Comparison of ENCODE assay signal across 9 cellular contexts in the genomic region with DNA sequence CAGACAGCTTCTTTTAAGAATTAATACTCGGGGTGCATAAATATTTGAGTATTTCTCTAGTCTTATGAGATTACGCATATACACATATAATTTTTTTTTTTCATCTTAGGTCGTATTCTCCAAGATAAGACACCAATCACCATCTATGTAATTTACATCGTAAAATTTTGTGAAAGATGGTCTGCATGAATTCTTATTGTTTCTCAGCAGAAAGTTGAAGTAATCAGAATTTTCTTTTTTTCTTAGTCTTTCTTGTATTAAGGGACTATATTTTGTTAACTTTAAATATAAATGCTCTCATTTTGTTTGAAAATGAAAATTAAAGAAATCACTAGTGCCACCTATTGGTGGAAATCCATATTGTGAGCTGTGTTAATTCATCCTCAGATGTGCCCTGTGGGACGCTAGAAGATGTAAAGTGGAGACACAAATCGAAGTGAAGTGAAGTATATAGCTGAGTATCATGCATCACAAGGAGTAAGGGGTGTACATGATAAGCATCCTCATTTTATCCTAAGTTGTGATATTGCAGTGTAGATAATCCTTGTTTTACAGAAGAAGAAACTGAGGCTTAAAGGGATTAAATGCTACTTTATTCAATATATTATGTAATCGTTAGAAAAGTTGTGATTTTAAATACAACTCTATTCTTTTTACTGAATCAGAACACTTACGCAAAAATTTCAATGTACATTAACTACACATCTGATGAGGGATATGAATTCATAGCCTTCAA.
DNase-seq lines count a peak whose midpoint lies in the region; ATAC-seq and TF ChIP-seq lines count a peak whose summit lies in the region.
"Had no signal": no experiment of that assay in that cellular context is flagged by ENCODE, and none has a peak within 500 bp of the region (broad histone marks: within the 10 kb centered on the region; RNA-seq: fewer than 3 reads in every experiment).

No MANE protein-coding gene starts in this region.

- H3K4me3 ChIP-seq in astrocyte of the spinal cord (ENCODE audit: low read depth, low read length) (no peak overlapping the region), mesenchymal stem cell (ENCODE audit: insufficient read depth in 1 of 2, low read depth in 1 of 2, low read length in 2 of 2) (no peak overlapping the region)

- no peaks in the 10 kb centered on the region for H3K36me3 ChIP-seq in mesenchymal stem cell (ENCODE audit: control insufficient read depth in 1 of 2, insufficient read depth in 2 of 2, low read depth in 1 of 2, low read length in 2 of 2)

- H3K18ac ChIP-seq in mesenchymal stem cell (ENCODE audit: low read depth in 1 of 2, low read length in 2 of 2), result no peak overlapping the region

- H4K8ac ChIP-seq in mesenchymal stem cell (ENCODE audit: low read length), result no peak overlapping the region

- peak; percentile 10 for DNase-seq in NCI-H2107 treated with DMSO at 0.1 percent for 48 hours (lab: John Stamatoyannopoulos, UW; ENCODE audit: unreplicated experiment)
- DNase-seq in NCI-H2107 (lab: John Stamatoyannopoulos, UW), result no peak
- DNase-seq in LoVo (ENCODE audit: low spot score), result peak; percentile 35
- DNase-seq in astrocyte of the spinal cord (ENCODE audit: low read depth, low spot score), result peak; percentile 15
- peak; percentile 22 for DNase-seq in mesenchymal stem cell
- DNase-seq in effector CD4-positive, alpha-beta T cell, result no peak
- no peak for DNase-seq in activated CD4-positive, CD25-positive, alpha-beta regulatory T cell (lab: John Stamatoyannopoulos, UW)
- DNase-seq: activated B cell treated with CpG ODN at 0.5 μM for 24 hours had no signal

- H3K9me3 ChIP-seq in mesenchymal stem cell (ENCODE audit: control insufficient read depth, low read length), result no peaks in the 10 kb centered on the region

- H3K27ac ChIP-seq in mesenchymal stem cell (ENCODE audit: low read length, poor library complexity, severe bottlenecking), result no peak overlapping the region

- H3K14ac ChIP-seq in mesenchymal stem cell (ENCODE audit: low read length in 2 of 2), result no peak overlapping the region

- H3K79me1 ChIP-seq in mesenchymal stem cell (replicated peaks; ENCODE audit: low read length, poor library complexity, severe bottlenecking), result no peaks in the 10 kb centered on the region

- peak; percentile 44 for TF ChIP-seq CTCF in astrocyte of the spinal cord (IDR thresholded peaks at IDR 0.05; ENCODE audit: low read depth, low read length)

- no peaks in the 10 kb centered on the region for H3K27me3 ChIP-seq in mesenchymal stem cell (ENCODE audit: control insufficient read depth in 1 of 2, insufficient read depth in 1 of 2, low read length in 2 of 2)

- H2BK15ac ChIP-seq in mesenchymal stem cell (ENCODE audit: low read depth, poor library complexity, severe bottlenecking), result no peak overlapping the region

- no peak overlapping the region for H3K4ac ChIP-seq in mesenchymal stem cell (ENCODE audit: low read depth in 1 of 2, low read length in 2 of 2)

- H2BK12ac ChIP-seq in mesenchymal stem cell (ENCODE audit: low read length in 2 of 2), result no peak overlapping the region

- H2AK5ac ChIP-seq in mesenchymal stem cell (ENCODE audit: low read length, severe bottlenecking), result no peak overlapping the region

- H3K9ac ChIP-seq in mesenchymal stem cell (ENCODE audit: low read length), result no peak overlapping the region

- 41% methylated on average over 3 of the region's 8 CpGs for WGBS in mesenchymal stem cell

- in situ Hi-C loops in astrocyte of the spinal cord (cut with HindIII; ENCODE audit: low sequenced_read_pairs), result no loop called here

- H2BK120ac ChIP-seq in mesenchymal stem cell (ENCODE audit: low read depth, low read length), result no peak overlapping the region

- ATAC-seq in HG02571 (IDR thresholded peaks at IDR 0.05; ENCODE audit: unreplicated experiment), result no peak

- H2AFZ ChIP-seq in mesenchymal stem cell (ENCODE audit: low read depth, low read length), result no peak overlapping the region

- H4K91ac ChIP-seq in mesenchymal stem cell (ENCODE audit: low read length), result no peak overlapping the region

- H3K23ac ChIP-seq in mesenchymal stem cell (ENCODE audit: low read length in 2 of 2), result no peak overlapping the region

- no peak overlapping the region for H2BK5ac ChIP-seq in mesenchymal stem cell (ENCODE audit: low read depth, low read length, poor library complexity, severe bottlenecking)

- H3K4me1 ChIP-seq in mesenchymal stem cell (ENCODE audit: control insufficient read depth, insufficient read depth, low read depth, low read length), result no peaks in the 10 kb centered on the region

- H3K4me2 ChIP-seq in mesenchymal stem cell (ENCODE audit: low read length, poor library complexity, severe bottlenecking), result no peak overlapping the region

Comparison
In these comparisons a context has a peak if more than half of its experiments do, and no peak if none do; other contexts are left out.
1. DNase-seq: peak in NCI-H2107 treated with DMSO at 0.1 percent for 48 hours (single experiment), LoVo (single experiment), astrocyte of the spinal cord (single experiment) and mesenchymal stem cell (single experiment); none in NCI-H2107 (single experiment), effector CD4-positive, alpha-beta T cell (single experiment) and activated CD4-positive, CD25-positive, alpha-beta regulatory T cell (0 of 4).